Comparison of ENCODE assay signal across 1 cellular context in the genomic region with DNA sequence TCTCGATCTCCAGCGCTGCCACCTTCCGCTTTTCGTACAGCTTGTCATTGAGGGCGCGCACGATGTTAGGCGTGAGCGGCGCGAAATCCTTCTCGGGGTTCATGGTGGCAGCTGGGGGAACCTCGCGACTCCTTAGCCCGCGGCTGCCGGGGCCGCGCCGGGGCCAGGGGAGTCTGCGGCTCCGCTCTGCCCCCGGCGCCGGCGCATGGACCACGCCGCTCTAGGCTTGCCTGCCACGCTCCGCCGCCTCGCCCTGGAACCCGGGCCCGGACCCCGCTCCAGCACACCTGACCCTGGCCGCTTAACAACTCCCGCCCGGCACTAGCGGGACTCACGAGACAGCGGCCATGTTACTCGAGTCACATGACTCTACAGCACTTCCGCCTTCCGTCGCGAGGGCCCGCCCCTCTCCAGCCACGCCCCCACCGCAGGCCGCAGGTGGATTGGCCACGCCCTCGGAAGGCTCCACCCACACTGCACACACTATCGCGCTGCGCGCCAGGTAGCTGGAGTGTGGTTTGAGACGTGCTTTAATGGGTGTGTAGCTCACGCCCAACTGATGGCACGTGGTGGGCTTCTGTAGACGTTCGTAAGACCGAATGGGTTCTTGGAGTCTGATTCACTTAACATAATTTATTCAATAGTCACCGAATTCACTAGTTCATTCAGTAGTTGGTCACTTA.
A peak's percentile ranks its signal among the peaks of the same experiment; 100 is the strongest.
TF ChIP-seq lines count a peak whose summit lies in the region.

A gene (minus strand): TSS at position 361 of the 683 bp plus-strand sequence. CDS start 258 bp downstream, at position 103.

TF ChIP-seq in K562, 482 proteins besides CTCF, POLR2A, EP300 and RAD21 (continued from another document and continues in another):
- TF ChIP-seq RB1 (IDR thresholded peaks at IDR 0.05; ENCODE audit: low read depth) (peak; percentile 80), HDAC1 (IDR thresholded peaks at IDR 0.05) (peak in 1 of 2 experiments; percentile 98; a peak in 3 of 4 replicates), RBM15 (IDR thresholded peaks at IDR 0.05; ENCODE audit: insufficient read depth, low read length) (no peak), ASH1L (IDR thresholded peaks at IDR 0.05; ENCODE audit: borderline replicate concordance, low read depth, partially characterized antibody) (no peak), MAZ (CRISPR knock-in tag; conservative IDR thresholded peaks at IDR 0.05 in 1 of 2, IDR thresholded peaks at IDR 0.05 in 1 of 2) (peak in 1 of 2 experiments; percentile 66; a peak in 3 of 4 replicates), ZNF584 (CRISPR knock-in tag; IDR thresholded peaks at IDR 0.05; ENCODE audit: low read depth) (no peak), MTF1 (CRISPR knock-in tag; IDR thresholded peaks at IDR 0.05; ENCODE audit: borderline replicate concordance) (no peak), ESRRA (IDR thresholded peaks at IDR 0.05; ENCODE audit: borderline replicate concordance, low read depth) (peak; percentile 71; the same call in 1 of the 2 replicates), POLR2AphosphoS5 (IDR thresholded peaks at IDR 0.05; ENCODE audit: control insufficient read depth, insufficient read depth, low read depth, low read length) (peak; percentile 82), SMARCC2 (IDR thresholded peaks at IDR 0.05; ENCODE audit: low read depth) (no peak), DNMT1 (IDR thresholded peaks at IDR 0.05) (no peak), HDGF (IDR thresholded peaks at IDR 0.05) (no peak), POLR2G (IDR thresholded peaks at IDR 0.05; ENCODE audit: low read depth, low read length) (peak; percentile 96)
- TF ChIP-seq, protein P1, sequence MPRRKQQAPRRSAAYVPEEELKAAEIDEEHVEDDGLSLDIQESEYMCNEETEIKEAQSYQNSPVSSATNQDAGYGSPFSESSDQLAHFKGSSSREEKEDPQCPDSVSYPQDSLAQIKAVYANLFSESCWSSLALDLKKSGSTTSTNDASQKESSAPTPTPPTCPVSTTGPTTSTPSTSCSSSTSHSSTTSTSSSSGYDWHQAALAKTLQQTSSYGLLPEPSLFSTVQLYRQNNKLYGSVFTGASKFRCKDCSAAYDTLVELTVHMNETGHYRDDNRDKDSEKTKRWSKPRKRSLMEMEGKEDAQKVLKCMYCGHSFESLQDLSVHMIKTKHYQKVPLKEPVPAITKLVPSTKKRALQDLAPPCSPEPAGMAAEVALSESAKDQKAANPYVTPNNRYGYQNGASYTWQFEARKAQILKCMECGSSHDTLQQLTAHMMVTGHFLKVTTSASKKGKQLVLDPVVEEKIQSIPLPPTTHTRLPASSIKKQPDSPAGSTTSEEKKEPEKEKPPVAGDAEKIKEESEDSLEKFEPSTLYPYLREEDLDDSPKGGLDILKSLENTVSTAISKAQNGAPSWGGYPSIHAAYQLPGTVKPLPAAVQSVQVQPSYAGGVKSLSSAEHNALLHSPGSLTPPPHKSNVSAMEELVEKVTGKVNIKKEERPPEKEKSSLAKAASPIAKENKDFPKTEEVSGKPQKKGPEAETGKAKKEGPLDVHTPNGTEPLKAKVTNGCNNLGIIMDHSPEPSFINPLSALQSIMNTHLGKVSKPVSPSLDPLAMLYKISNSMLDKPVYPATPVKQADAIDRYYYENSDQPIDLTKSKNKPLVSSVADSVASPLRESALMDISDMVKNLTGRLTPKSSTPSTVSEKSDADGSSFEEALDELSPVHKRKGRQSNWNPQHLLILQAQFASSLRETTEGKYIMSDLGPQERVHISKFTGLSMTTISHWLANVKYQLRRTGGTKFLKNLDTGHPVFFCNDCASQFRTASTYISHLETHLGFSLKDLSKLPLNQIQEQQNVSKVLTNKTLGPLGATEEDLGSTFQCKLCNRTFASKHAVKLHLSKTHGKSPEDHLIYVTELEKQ (CRISPR knock-in tag; IDR thresholded peaks at IDR 0.05), result no peak
- TF ChIP-seq, protein P2, sequence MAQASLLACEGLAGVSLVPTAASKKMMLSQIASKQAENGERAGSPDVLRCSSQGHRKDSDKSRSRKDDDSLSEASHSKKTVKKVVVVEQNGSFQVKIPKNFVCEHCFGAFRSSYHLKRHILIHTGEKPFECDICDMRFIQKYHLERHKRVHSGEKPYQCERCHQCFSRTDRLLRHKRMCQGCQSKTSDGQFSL (CRISPR knock-in tag; IDR thresholded peaks at IDR 0.05), result no peak
- TF ChIP-seq, protein P2 (tag; IDR thresholded peaks at IDR 0.05), result no peak
- TF ChIP-seq, protein P3, sequence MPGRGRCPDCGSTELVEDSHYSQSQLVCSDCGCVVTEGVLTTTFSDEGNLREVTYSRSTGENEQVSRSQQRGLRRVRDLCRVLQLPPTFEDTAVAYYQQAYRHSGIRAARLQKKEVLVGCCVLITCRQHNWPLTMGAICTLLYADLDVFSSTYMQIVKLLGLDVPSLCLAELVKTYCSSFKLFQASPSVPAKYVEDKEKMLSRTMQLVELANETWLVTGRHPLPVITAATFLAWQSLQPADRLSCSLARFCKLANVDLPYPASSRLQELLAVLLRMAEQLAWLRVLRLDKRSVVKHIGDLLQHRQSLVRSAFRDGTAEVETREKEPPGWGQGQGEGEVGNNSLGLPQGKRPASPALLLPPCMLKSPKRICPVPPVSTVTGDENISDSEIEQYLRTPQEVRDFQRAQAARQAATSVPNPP (IDR thresholded peaks at IDR 0.05; ENCODE audit: borderline replicate concordance, insufficient read depth, insufficient read length), result no peak
- TF ChIP-seq, protein P4, sequence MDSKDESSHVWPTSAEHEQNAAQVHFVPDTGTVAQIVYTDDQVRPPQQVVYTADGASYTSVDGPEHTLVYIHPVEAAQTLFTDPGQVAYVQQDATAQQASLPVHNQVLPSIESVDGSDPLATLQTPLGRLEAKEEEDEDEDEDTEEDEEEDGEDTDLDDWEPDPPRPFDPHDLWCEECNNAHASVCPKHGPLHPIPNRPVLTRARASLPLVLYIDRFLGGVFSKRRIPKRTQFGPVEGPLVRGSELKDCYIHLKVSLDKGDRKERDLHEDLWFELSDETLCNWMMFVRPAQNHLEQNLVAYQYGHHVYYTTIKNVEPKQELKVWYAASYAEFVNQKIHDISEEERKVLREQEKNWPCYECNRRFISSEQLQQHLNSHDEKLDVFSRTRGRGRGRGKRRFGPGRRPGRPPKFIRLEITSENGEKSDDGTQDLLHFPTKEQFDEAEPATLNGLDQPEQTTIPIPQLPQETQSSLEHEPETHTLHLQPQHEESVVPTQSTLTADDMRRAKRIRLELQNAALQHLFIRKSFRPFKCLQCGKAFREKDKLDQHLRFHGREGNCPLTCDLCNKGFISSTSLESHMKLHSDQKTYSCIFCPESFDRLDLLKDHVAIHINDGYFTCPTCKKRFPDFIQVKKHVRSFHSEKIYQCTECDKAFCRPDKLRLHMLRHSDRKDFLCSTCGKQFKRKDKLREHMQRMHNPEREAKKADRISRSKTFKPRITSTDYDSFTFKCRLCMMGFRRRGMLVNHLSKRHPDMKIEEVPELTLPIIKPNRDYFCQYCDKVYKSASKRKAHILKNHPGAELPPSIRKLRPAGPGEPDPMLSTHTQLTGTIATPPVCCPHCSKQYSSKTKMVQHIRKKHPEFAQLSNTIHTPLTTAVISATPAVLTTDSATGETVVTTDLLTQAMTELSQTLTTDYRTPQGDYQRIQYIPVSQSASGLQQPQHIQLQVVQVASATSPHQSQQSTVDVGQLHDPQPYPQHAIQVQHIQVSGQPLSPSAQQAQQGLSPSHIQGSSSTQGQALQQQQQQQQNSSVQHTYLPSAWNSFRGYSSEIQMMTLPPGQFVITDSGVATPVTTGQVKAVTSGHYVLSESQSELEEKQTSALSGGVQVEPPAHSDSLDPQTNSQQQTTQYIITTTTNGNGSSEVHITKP (IDR thresholded peaks at IDR 0.05; ENCODE audit: partially characterized antibody), result no peak
- TF ChIP-seq, protein P5, sequence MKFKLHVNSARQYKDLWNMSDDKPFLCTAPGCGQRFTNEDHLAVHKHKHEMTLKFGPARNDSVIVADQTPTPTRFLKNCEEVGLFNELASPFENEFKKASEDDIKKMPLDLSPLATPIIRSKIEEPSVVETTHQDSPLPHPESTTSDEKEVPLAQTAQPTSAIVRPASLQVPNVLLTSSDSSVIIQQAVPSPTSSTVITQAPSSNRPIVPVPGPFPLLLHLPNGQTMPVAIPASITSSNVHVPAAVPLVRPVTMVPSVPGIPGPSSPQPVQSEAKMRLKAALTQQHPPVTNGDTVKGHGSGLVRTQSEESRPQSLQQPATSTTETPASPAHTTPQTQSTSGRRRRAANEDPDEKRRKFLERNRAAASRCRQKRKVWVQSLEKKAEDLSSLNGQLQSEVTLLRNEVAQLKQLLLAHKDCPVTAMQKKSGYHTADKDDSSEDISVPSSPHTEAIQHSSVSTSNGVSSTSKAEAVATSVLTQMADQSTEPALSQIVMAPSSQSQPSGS (CRISPR knock-in tag; IDR thresholded peaks at IDR 0.05), result no peak
- TF ChIP-seq, protein P6, sequence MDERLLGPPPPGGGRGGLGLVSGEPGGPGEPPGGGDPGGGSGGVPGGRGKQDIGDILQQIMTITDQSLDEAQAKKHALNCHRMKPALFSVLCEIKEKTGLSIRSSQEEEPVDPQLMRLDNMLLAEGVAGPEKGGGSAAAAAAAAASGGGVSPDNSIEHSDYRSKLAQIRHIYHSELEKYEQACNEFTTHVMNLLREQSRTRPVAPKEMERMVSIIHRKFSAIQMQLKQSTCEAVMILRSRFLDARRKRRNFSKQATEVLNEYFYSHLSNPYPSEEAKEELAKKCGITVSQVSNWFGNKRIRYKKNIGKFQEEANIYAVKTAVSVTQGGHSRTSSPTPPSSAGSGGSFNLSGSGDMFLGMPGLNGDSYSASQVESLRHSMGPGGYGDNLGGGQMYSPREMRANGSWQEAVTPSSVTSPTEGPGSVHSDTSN (CRISPR knock-in tag; IDR thresholded peaks at IDR 0.05; ENCODE audit: low read depth), result no peak
- TF ChIP-seq, protein P6 (tag; conservative IDR thresholded peaks at IDR 0.05; ENCODE audit: low read depth), result no peak
- TF ChIP-seq, protein P7, sequence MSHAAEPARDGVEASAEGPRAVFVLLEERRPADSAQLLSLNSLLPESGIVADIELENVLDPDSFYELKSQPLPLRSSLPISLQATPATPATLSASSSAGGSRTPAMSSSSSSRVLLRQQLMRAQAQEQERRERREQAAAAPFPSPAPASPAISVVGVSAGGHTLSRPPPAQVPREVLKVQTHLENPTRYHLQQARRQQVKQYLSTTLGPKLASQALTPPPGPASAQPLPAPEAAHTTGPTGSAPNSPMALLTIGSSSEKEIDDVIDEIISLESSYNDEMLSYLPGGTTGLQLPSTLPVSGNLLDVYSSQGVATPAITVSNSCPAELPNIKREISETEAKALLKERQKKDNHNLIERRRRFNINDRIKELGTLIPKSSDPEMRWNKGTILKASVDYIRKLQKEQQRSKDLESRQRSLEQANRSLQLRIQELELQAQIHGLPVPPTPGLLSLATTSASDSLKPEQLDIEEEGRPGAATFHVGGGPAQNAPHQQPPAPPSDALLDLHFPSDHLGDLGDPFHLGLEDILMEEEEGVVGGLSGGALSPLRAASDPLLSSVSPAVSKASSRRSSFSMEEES (CRISPR knock-in tag; IDR thresholded peaks at IDR 0.05), result peak; percentile 99
- TF ChIP-seq, protein P8, sequence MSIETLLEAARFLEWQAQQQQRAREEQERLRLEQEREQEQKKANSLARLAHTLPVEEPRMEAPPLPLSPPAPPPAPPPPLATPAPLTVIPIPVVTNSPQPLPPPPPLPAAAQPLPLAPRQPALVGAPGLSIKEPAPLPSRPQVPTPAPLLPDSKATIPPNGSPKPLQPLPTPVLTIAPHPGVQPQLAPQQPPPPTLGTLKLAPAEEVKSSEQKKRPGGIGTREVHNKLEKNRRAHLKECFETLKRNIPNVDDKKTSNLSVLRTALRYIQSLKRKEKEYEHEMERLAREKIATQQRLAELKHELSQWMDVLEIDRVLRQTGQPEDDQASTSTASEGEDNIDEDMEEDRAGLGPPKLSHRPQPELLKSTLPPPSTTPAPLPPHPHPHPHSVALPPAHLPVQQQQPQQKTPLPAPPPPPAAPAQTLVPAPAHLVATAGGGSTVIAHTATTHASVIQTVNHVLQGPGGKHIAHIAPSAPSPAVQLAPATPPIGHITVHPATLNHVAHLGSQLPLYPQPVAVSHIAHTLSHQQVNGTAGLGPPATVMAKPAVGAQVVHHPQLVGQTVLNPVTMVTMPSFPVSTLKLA (conservative IDR thresholded peaks at IDR 0.05), result peak; percentile 91 to 95
- TF ChIP-seq, protein P9, sequence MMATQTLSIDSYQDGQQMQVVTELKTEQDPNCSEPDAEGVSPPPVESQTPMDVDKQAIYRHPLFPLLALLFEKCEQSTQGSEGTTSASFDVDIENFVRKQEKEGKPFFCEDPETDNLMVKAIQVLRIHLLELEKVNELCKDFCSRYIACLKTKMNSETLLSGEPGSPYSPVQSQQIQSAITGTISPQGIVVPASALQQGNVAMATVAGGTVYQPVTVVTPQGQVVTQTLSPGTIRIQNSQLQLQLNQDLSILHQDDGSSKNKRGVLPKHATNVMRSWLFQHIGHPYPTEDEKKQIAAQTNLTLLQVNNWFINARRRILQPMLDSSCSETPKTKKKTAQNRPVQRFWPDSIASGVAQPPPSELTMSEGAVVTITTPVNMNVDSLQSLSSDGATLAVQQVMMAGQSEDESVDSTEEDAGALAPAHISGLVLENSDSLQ (IDR thresholded peaks at IDR 0.05), result no peak
- TF ChIP-seq, protein P10, sequence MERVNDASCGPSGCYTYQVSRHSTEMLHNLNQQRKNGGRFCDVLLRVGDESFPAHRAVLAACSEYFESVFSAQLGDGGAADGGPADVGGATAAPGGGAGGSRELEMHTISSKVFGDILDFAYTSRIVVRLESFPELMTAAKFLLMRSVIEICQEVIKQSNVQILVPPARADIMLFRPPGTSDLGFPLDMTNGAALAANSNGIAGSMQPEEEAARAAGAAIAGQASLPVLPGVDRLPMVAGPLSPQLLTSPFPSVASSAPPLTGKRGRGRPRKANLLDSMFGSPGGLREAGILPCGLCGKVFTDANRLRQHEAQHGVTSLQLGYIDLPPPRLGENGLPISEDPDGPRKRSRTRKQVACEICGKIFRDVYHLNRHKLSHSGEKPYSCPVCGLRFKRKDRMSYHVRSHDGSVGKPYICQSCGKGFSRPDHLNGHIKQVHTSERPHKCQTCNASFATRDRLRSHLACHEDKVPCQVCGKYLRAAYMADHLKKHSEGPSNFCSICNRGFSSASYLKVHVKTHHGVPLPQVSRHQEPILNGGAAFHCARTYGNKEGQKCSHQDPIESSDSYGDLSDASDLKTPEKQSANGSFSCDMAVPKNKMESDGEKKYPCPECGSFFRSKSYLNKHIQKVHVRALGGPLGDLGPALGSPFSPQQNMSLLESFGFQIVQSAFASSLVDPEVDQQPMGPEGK (CRISPR knock-in tag; IDR thresholded peaks at IDR 0.05; ENCODE audit: borderline replicate concordance), result no peak
- TF ChIP-seq, protein P11, sequence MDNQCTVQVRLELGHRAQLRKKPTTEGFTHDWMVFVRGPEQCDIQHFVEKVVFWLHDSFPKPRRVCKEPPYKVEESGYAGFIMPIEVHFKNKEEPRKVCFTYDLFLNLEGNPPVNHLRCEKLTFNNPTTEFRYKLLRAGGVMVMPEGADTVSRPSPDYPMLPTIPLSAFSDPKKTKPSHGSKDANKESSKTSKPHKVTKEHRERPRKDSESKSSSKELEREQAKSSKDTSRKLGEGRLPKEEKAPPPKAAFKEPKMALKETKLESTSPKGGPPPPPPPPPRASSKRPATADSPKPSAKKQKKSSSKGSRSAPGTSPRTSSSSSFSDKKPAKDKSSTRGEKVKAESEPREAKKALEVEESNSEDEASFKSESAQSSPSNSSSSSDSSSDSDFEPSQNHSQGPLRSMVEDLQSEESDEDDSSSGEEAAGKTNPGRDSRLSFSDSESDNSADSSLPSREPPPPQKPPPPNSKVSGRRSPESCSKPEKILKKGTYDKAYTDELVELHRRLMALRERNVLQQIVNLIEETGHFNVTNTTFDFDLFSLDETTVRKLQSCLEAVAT (IDR thresholded peaks at IDR 0.05), result no peak
